In genomic region chr16:90035902-90036301, GRCh38 we compare ENCODE assay signal across 1 cellular context.
TF ChIP-seq lines count a peak whose summit lies in the region.

No MANE protein-coding gene starts in this region.

TF ChIP-seq in GM23338, 12 proteins besides CTCF, POLR2A, EP300 and RAD21 (continued from another document):
- TF ChIP-seq, protein P1, sequence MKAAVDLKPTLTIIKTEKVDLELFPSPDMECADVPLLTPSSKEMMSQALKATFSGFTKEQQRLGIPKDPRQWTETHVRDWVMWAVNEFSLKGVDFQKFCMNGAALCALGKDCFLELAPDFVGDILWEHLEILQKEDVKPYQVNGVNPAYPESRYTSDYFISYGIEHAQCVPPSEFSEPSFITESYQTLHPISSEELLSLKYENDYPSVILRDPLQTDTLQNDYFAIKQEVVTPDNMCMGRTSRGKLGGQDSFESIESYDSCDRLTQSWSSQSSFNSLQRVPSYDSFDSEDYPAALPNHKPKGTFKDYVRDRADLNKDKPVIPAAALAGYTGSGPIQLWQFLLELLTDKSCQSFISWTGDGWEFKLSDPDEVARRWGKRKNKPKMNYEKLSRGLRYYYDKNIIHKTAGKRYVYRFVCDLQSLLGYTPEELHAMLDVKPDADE (IDR thresholded peaks at IDR 0.05), result no peak
- TF ChIP-seq CREB1 (CRISPR knock-in tag; IDR thresholded peaks at IDR 0.05; ENCODE audit: low read depth) (no peak), NANOG (IDR thresholded peaks at IDR 0.05; ENCODE audit: borderline replicate concordance) (no peak), ZNF114 (CRISPR knock-in tag; IDR thresholded peaks at IDR 0.05) (no peak), ZNF462 (CRISPR knock-in tag; IDR thresholded peaks at IDR 0.05) (no peak), EZH2 (IDR thresholded peaks at IDR 0.05; ENCODE audit: low read depth, unreplicated experiment) (no peak), JUNB (IDR thresholded peaks at IDR 0.05; ENCODE audit: unreplicated experiment) (no peak), ZNF331 (CRISPR knock-in tag; IDR thresholded peaks at IDR 0.05; ENCODE audit: low read depth) (no peak), REST (IDR thresholded peaks at IDR 0.05; ENCODE audit: unreplicated experiment) (no peak)
